In the genomic region with DNA sequence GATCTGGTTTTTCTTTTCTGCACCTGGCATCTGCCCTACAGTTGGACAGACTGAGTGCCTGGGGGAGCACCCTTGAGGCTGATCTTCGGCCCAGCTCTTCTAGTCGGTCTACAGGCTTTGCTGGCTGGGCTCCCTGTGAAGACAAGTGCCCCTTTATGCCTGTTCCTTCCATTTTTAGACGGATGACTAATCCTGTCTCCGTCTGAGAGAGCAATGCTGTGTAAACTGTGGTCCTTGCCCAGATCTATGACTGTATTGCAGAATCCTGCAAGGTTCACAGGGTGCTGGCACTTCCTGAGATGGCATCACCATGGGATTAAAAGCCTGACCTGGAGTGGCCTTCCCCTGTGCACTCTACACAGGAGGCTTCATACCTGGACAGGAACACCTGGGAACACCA, we compare ENCODE assay signal across 9 cellular contexts. TPM values are rescaled to one million over a fixed set of nuclear protein-coding genes. Genes with fewer than 3 reads are reported as not detected.
DNase-seq lines count a peak whose midpoint lies in the region; ATAC-seq and TF ChIP-seq lines count a peak whose summit lies in the region.
"Had no signal": no experiment of that assay in that cellular context is flagged by ENCODE, and none has a peak within 500 bp of the region (broad histone marks: within the 10 kb centered on the region; RNA-seq: fewer than 3 reads in every experiment).

No MANE protein-coding gene starts in this region.

- H3K36me3 ChIP-seq in endocrine pancreas (ENCODE audit: control insufficient read depth, insufficient read depth, low read length) (no peaks in the 10 kb centered on the region), mucosa of descending colon (ENCODE audit: low read depth) (no peaks in the 10 kb centered on the region)

- H3K4me1 ChIP-seq in endocrine pancreas (ENCODE audit: control insufficient read depth, insufficient read depth, low read length) = no peaks in the 10 kb centered on the region
- peaks cover 14% of the 10 kb centered on the region for H3K4me1 ChIP-seq in mucosa of descending colon (ENCODE audit: low read depth)

- peak; percentile 94 for DNase-seq in Ammon's horn (ENCODE audit: low spot score)
- DNase-seq in NCI-H460 (ENCODE audit: extremely low read depth, low read depth) = peak; percentile 96
- peak in 2 of 3 donors; percentile 43 to 57 for DNase-seq in mucosa of descending colon
- no peak for DNase-seq in stimulated activated naive CD8-positive, alpha-beta T cell treated with anti-CD3 and anti-CD28 coated beads, Interleukin-15, Interleukin-2, amounts not matched to agents 100 U/mL and 50 U/mL, for 24 hours
- DNase-seq in 8988T = no peak
- DNase-seq: stimulated activated CD4-positive, alpha-beta T cell treated with anti-CD3 and anti-CD28 coated beads, Interleukin-12 subunit alpha, Interleukin-12 subunit beta, amount 100 ng/mL, for 4 hours had no signal

- ATAC-seq in mucosa of descending colon = peak; percentile 95
- no peak for ATAC-seq in stimulated activated naive CD8-positive, alpha-beta T cell treated with anti-CD3 and anti-CD28 coated beads, Interleukin-15, Interleukin-2, amounts not matched to agents 100 U/mL and 50 U/mL, for 24 hours
- no peak for ATAC-seq in HG03159 (IDR thresholded peaks at IDR 0.05; ENCODE audit: unreplicated experiment)
- ATAC-seq in HG03280 (IDR thresholded peaks at IDR 0.05; ENCODE audit: unreplicated experiment) = no peak

- H3K9me3 ChIP-seq in endocrine pancreas (ENCODE audit: control insufficient read depth, low read length) (peaks cover 2% of the 10 kb centered on the region), mucosa of descending colon (peaks cover 5% of the 10 kb centered on the region)

- intact Hi-C loops in mucosa of descending colon (cut with DNase I, micrococcal nuclease) = no loop called here

- H3K4me3 ChIP-seq in endocrine pancreas (ENCODE audit: control insufficient read depth, insufficient read depth, low read length) = no peak overlapping the region
- H3K4me3 ChIP-seq in mucosa of descending colon = no peak overlapping the region

- no peak for TF ChIP-seq CTCF in mucosa of descending colon (IDR thresholded peaks at IDR 0.05)

- no peaks in the 10 kb centered on the region for H3K27me3 ChIP-seq in endocrine pancreas (ENCODE audit: control insufficient read depth, insufficient read depth, low read length)

- H3K9ac ChIP-seq in endocrine pancreas (ENCODE audit: control insufficient read depth, insufficient read depth, low read length) = peak overlapping the region; percentile 11

RNA-seq across cellular contexts. Expression of a gene that starts 47.6 kb away (rescaled TPM):
- 8.9 and 9.6 TPM in 2 replicates for total RNA-seq in NCI-H460 (2014; rRNA removed; shearing (Covaris generic))
- polyA plus RNA-seq in NCI-H460 (2014; cell fraction: nucleus; rRNA removed) = 5.7 and 6.9 TPM in 2 replicates
- total RNA-seq in mucosa of descending colon = 10 to 100 TPM in 2 of 3 donors, 1 to 10 TPM in 1; 6.8 to 35.9 (median 21.0) TPM

Comparison
In these comparisons a context has a peak if more than half of its experiments do, and no peak if none do; other contexts are left out.
1. DNase-seq: peak in Ammon's horn (single experiment), NCI-H460 (single experiment) and mucosa of descending colon (2 of 3); none in stimulated activated naive CD8-positive, alpha-beta T cell treated with anti-CD3 and anti-CD28 coated beads, Interleukin-15, Interleukin-2, amounts not matched to agents 100 U/mL and 50 U/mL, for 24 hours (single experiment) and 8988T (single experiment).